24 cellular contexts compared by ENCODE assay signal in genomic region chr16:23499801-23500200, GRCh38. TPM values are rescaled to one million over a fixed set of nuclear protein-coding genes. Genes with fewer than 3 reads are reported as not detected.
DNase-seq lines count a peak whose midpoint lies in the region; ATAC-seq and TF ChIP-seq lines count a peak whose summit lies in the region.
"Had no signal": no experiment of that assay in that cellular context is flagged by ENCODE, and none has a peak within 500 bp of the region (broad histone marks: within the 10 kb centered on the region; RNA-seq: fewer than 3 reads in every experiment).

No MANE protein-coding gene starts in this region.

- peaks cover 100% of the 10 kb centered on the region for H3K79me2 ChIP-seq in DOHH2 (ENCODE audit: control insufficient read depth, low read length)

- H3K4me2 ChIP-seq in DOHH2 (ENCODE audit: low read length), result peak overlapping the region; percentile 44
- H3K4me2 ChIP-seq: smooth muscle cell had no signal

- peaks cover 9% of the 10 kb centered on the region for H3F3A ChIP-seq in DOHH2 (ENCODE audit: control insufficient read depth, insufficient read depth)

- H3K27me3 ChIP-seq in DOHH2 (ENCODE audit: control insufficient read depth, low read length), result no peaks in the 10 kb centered on the region
- H3K27me3 ChIP-seq in spleen (replicated peaks in 1 of 7), result no peaks in the 10 kb centered on the region
- H3K27me3 ChIP-seq: MG63 had no signal

- intact Hi-C loops in activated B cell treated with CpG ODN at 0.5 μM for 24 hours (cut with micrococcal nuclease), result no loop called here
- intact Hi-C loops in head of caudate nucleus (cut with DNase I), result loop anchor here (10.0 kb wide), 1 partner anchor 55 kb away; the partner anchor contains the start of genes EARS2 and UBFD1
- intact Hi-C loops in spleen (cut with DNase I; ENCODE audit: low total_unique reads), result loop anchor here (10.0 kb wide), 2 partner anchors 55 to 95 kb away; partner anchors contain the start of genes EARS2, NDUFAB1 and UBFD1

- H3K36me3 Mint-ChIP-seq in activated B cell treated with CpG ODN at 0.5 μM for 24 hours (ENCODE audit: low read depth) (peaks cover 68% of the 10 kb centered on the region), HFFc6 (ENCODE audit: low read depth) (0 out of 2 replicates have a peak, but pooled peaks cover 12% of the 10 kb centered on the region)

- DNase-seq in activated B cell treated with CpG ODN at 0.5 μM for 24 hours, result no peak
- DNase-seq in head of caudate nucleus, result peak in 39 of 42 donors; percentile 18 to 83 (median 57)
- peak; percentile 56 for DNase-seq in spleen
- no peak for DNase-seq in HFFc6
- DNase-seq in hepatic stellate cell (ENCODE audit: low spot score), result no peak
- DNase-seq in activated naive CD4-positive, alpha-beta T cell treated with Interleukin-2 at 50 U/mL for 16 hours, result no peak
- DNase-seq: activated CD4-positive, alpha-beta memory T cell treated with anti-CD3 and anti-CD28 coated beads for 36 hours; activated naive CD4-positive, alpha-beta T cell treated with anti-CD3 and anti-CD28 coated beads, Interleukin-2, amount 10 ng/mL, durations not matched to agents 7 days and 5 days; CD8-positive, alpha-beta memory T cell; DND-41; effector memory CD4-positive, alpha-beta T cell; MG63; NCI-H1436 treated with DMSO at 0.1 percent for 48 hours; NCI-H2171 treated with DMSO at 0.1 percent for 48 hours; NCI-H526 treated with DMSO at 0.1 percent for 48 hours; nephron progenitor cell; psoas muscle; Right ventricle myocardium superior; stimulated activated CD4-positive, alpha-beta T cell treated with anti-CD3 and anti-CD28 coated beads, Interleukin-4, amount 100 ng/mL, for 24 hours; T-cell; WERI-Rb-1 had no signal

- no peak for TF ChIP-seq POLR2A in spleen (IDR thresholded peaks at IDR 0.05)

- no peaks in the 10 kb centered on the region for H3K9me2 ChIP-seq in DOHH2 (replicated peaks; ENCODE audit: control insufficient read depth, low read length)

- no peak overlapping the region for H3K4me3 Mint-ChIP-seq in activated B cell treated with CpG ODN at 0.5 μM for 24 hours
- no peak overlapping the region for H3K4me3 Mint-ChIP-seq in HFFc6
- H3K4me3 Mint-ChIP-seq: activated CD4-positive, alpha-beta memory T cell treated with anti-CD3 and anti-CD28 coated beads for 36 hours; activated naive CD4-positive, alpha-beta T cell treated with anti-CD3 and anti-CD28 coated beads, Interleukin-2, amount 10 ng/mL, durations not matched to agents 7 days and 5 days; CD8-positive, alpha-beta memory T cell; nephron progenitor cell; T-cell had no signal

- H4K20me1 ChIP-seq in DOHH2 (ENCODE audit: control insufficient read depth, insufficient read depth, low read depth, low read length), result peaks cover 83% of the 10 kb centered on the region

- H3K27ac ChIP-seq in DOHH2 (ENCODE audit: low read depth, low read length) (no peak overlapping the region), spleen (peak overlapping the region in 2 of 8 donors; percentile 2 to 50)
- H3K27ac ChIP-seq: psoas muscle, WERI-Rb-1 had no signal

- CTCF ChIA-PET in activated B cell treated with CpG ODN at 0.5 μM for 24 hours (lab: Charles Lee), result interaction anchor here (1.9 kb wide), 1 partner anchor 97 kb away, joined by 6 read pairs; the partner anchor contains the start of gene NDUFAB1

- POLR2A ChIA-PET in activated B cell treated with CpG ODN at 0.5 μM for 24 hours (lab: Charles Lee), result interaction anchor here (1.2 to 5.4 kb wide), 3 partner anchors 8 to 19 kb away, joined by 3 to 55 read pairs (median 5); partner anchors contain the start of gene GGA2

- H3K4me1 ChIP-seq in DOHH2 (ENCODE audit: control insufficient read depth, low read length) (peaks cover 79% of the 10 kb centered on the region), spleen (peaks cover 56 to 95% (median 81%) of the 10 kb centered on the region in 6 donors)

- no peak for ATAC-seq in activated B cell treated with CpG ODN at 0.5 μM for 24 hours (ENCODE audit: low read depth)
- no peak for ATAC-seq in HG03196 (IDR thresholded peaks at IDR 0.05; ENCODE audit: unreplicated experiment)
- ATAC-seq: psoas muscle, T-cell had no signal

- H3K27ac Mint-ChIP-seq in activated B cell treated with CpG ODN at 0.5 μM for 24 hours (peak overlapping the region; percentile 78), HFFc6 (no peak overlapping the region)
- H3K27ac Mint-ChIP-seq: activated CD4-positive, alpha-beta memory T cell treated with anti-CD3 and anti-CD28 coated beads for 36 hours; activated naive CD4-positive, alpha-beta T cell treated with anti-CD3 and anti-CD28 coated beads, Interleukin-2, amount 10 ng/mL, durations not matched to agents 7 days and 5 days; nephron progenitor cell; T-cell had no signal

- H3K4me3 ChIP-seq in DOHH2 (ENCODE audit: low read length), result peak overlapping the region; percentile 8; the same call in 1 of the 2 replicates
- no peak overlapping the region for H3K4me3 ChIP-seq in spleen
- H3K4me3 ChIP-seq: MG63, psoas muscle, smooth muscle cell had no signal

- 80 to 89% (median 86%) methylated on average over 7 of the region's 7 CpGs for WGBS in spleen, 5 donors

- H3K9me3 ChIP-seq in DOHH2 (ENCODE audit: control insufficient read depth, insufficient read depth, low read length), result no peaks in the 10 kb centered on the region
- H3K9me3 ChIP-seq in spleen, result no peaks in the 10 kb centered on the region
- H3K9me3 ChIP-seq: MG63, psoas muscle had no signal

- TF ChIP-seq CTCF in DOHH2 (IDR thresholded peaks at IDR 0.05; ENCODE audit: low read depth, low read length, poor library complexity, severe bottlenecking) (no peak), activated B cell treated with CpG ODN at 0.5 μM for 24 hours (IDR thresholded peaks at IDR 0.05) (no peak), spleen (IDR thresholded peaks at IDR 0.05 in 8 of 11, conservative IDR thresholded peaks at IDR 0.05 in 3 of 11) (no peak), HFFc6 (IDR thresholded peaks at IDR 0.05) (no peak)

- peaks cover 99% of the 10 kb centered on the region for H3K36me3 ChIP-seq in DOHH2 (ENCODE audit: control insufficient read depth, low read length)
- peaks cover 0 to 51% (median 11%) of the 10 kb centered on the region in 6 donors for H3K36me3 ChIP-seq in spleen

- H3K4me1 Mint-ChIP-seq in activated B cell treated with CpG ODN at 0.5 μM for 24 hours (peaks cover 95% of the 10 kb centered on the region), HFFc6 (ENCODE audit: low read depth) (peaks cover 20% of the 10 kb centered on the region)

- no peaks in the 10 kb centered on the region for H3K27me3 Mint-ChIP-seq in activated B cell treated with CpG ODN at 0.5 μM for 24 hours
- peaks cover 2% of the 10 kb centered on the region; the same call in 1 of the 2 replicates for H3K27me3 Mint-ChIP-seq in HFFc6 (ENCODE audit: insufficient read depth)
- H3K27me3 Mint-ChIP-seq: activated CD4-positive, alpha-beta memory T cell treated with anti-CD3 and anti-CD28 coated beads for 36 hours; activated naive CD4-positive, alpha-beta T cell treated with anti-CD3 and anti-CD28 coated beads, Interleukin-2, amount 10 ng/mL, durations not matched to agents 7 days and 5 days; CD8-positive, alpha-beta memory T cell; T-cell had no signal

- H3K9me3 Mint-ChIP-seq in activated B cell treated with CpG ODN at 0.5 μM for 24 hours (no peaks in the 10 kb centered on the region), HFFc6 (no peaks in the 10 kb centered on the region)
- H3K9me3 Mint-ChIP-seq: activated CD4-positive, alpha-beta memory T cell treated with anti-CD3 and anti-CD28 coated beads for 36 hours; activated naive CD4-positive, alpha-beta T cell treated with anti-CD3 and anti-CD28 coated beads, Interleukin-2, amount 10 ng/mL, durations not matched to agents 7 days and 5 days; CD8-positive, alpha-beta memory T cell; nephron progenitor cell; T-cell had no signal

RNA-seq across cellular contexts. Expression of gene GGA2, which starts 10.5 kb away (rescaled TPM):
- total RNA-seq in activated B cell treated with CpG ODN at 0.5 μM for 24 hours, result 264 and 281 TPM in 2 replicates
- 100 to 1,000 TPM; 131 to 179 (median 152) TPM for total RNA-seq in spleen
- polyA plus RNA-seq in spleen, result 10 to 100 TPM; 49.4 to 57.2 (median 56.6) TPM
- 10 to 100 TPM; 28.1 to 38.0 (median 35.7) TPM for total RNA-seq in HFFc6 (2021; fragmentation: NEBNext Ultra II Directional; extraction: Animal tissue kit (Norgen Biotek cat#: 25700))

RNA-seq across cellular contexts. Expression of gene COG7, which starts 46.8 kb away (rescaled TPM):
- 19.3 and 20.2 TPM in 2 replicates for total RNA-seq in activated B cell treated with CpG ODN at 0.5 μM for 24 hours
- total RNA-seq in spleen, result 10 to 100 TPM; 15.9 to 25.5 (median 19.9) TPM
- 10 to 100 TPM in 2 of 3 donors, 1 to 10 TPM in 1; 9.6 to 17.5 (median 17.0) TPM for polyA plus RNA-seq in spleen
- total RNA-seq in HFFc6 (2021; fragmentation: NEBNext Ultra II Directional; extraction: Animal tissue kit (Norgen Biotek cat#: 25700)), result 10 to 100 TPM; 17.7 to 21.2 (median 19.7) TPM

RNA-seq across cellular contexts. Expression of gene EARS2, which starts 57.3 kb away (rescaled TPM):
- total RNA-seq in activated B cell treated with CpG ODN at 0.5 μM for 24 hours, result 24.9 and 27.5 TPM in 2 replicates
- total RNA-seq in spleen, result 10 to 100 TPM; 10.7 to 21.8 (median 19.3) TPM
- polyA plus RNA-seq in spleen, result 10 to 100 TPM in 1 of 3 donors, 1 to 10 TPM in 2; 9.8 to 10.0 (median 9.9) TPM
- 10 to 100 TPM; 22.1 to 30.8 (median 27.0) TPM for total RNA-seq in HFFc6 (2021; fragmentation: NEBNext Ultra II Directional; extraction: Animal tissue kit (Norgen Biotek cat#: 25700))

RNA-seq across cellular contexts. Expression of gene UBFD1, which starts 57.7 kb away (rescaled TPM):
- 47.9 and 52.2 TPM in 2 replicates for total RNA-seq in activated B cell treated with CpG ODN at 0.5 μM for 24 hours
- 10 to 100 TPM; 39.0 to 63.7 (median 43.4) TPM for total RNA-seq in spleen
- polyA plus RNA-seq in spleen, result 1 to 10 TPM; 4.2 to 9.1 (median 6.5) TPM
- 100 to 1,000 TPM in 3 of 6 experiments, 10 to 100 TPM in 3; 94.1 to 130 (median 99.2) TPM for total RNA-seq in HFFc6 (2021; fragmentation: NEBNext Ultra II Directional; extraction: Animal tissue kit (Norgen Biotek cat#: 25700))

Comparison
In these comparisons a context has a peak if more than half of its experiments do, and no peak if none do; other contexts are left out.
1. DNase-seq: peak in head of caudate nucleus (39 of 42) and spleen (single experiment); none in activated B cell treated with CpG ODN at 0.5 μM for 24 hours (single experiment), HFFc6 (single experiment), hepatic stellate cell (single experiment) and activated naive CD4-positive, alpha-beta T cell treated with Interleukin-2 at 50 U/mL for 16 hours (single experiment).